Comparison of ENCODE assay signal across 1 cellular context in the genomic region with DNA sequence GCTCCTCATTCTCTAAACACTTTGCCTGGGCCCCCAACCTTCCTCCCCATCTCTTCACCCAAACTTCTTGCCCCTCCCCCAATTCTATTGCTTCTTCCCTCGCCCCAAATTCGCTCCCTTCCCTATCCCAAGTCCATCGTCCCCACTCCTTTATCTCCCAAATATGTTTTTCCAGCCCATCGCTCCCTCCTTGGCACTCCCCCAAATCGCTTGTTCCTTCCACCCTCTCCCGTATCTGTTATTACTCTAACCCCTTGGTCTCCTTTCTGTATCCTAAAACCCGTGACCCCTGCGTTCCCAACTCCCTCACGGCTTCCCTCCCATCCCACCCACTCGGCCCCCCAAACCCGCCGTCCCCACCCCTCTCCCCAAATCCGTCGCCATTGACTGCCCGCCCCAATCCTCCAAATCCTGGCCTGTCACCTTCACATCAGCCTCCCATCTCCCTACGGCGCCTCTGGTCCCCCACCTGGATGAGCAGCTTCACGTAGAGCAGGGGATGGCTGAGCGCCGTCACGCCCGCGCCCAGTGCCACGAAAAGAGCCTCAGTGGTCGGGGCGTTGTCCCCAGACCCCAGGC.
TF ChIP-seq lines count a peak whose summit lies in the region.

No MANE protein-coding gene starts in this region.

TF ChIP-seq in HCT116, 20 proteins besides CTCF, POLR2A, EP300 and RAD21 (continued from another document):
- TF ChIP-seq, protein P1, sequence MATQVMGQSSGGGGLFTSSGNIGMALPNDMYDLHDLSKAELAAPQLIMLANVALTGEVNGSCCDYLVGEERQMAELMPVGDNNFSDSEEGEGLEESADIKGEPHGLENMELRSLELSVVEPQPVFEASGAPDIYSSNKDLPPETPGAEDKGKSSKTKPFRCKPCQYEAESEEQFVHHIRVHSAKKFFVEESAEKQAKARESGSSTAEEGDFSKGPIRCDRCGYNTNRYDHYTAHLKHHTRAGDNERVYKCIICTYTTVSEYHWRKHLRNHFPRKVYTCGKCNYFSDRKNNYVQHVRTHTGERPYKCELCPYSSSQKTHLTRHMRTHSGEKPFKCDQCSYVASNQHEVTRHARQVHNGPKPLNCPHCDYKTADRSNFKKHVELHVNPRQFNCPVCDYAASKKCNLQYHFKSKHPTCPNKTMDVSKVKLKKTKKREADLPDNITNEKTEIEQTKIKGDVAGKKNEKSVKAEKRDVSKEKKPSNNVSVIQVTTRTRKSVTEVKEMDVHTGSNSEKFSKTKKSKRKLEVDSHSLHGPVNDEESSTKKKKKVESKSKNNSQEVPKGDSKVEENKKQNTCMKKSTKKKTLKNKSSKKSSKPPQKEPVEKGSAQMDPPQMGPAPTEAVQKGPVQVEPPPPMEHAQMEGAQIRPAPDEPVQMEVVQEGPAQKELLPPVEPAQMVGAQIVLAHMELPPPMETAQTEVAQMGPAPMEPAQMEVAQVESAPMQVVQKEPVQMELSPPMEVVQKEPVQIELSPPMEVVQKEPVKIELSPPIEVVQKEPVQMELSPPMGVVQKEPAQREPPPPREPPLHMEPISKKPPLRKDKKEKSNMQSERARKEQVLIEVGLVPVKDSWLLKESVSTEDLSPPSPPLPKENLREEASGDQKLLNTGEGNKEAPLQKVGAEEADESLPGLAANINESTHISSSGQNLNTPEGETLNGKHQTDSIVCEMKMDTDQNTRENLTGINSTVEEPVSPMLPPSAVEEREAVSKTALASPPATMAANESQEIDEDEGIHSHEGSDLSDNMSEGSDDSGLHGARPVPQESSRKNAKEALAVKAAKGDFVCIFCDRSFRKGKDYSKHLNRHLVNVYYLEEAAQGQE (IDR thresholded peaks at IDR 0.05; ENCODE audit: low read depth) = no peak
- TF ChIP-seq SP1 (IDR thresholded peaks at IDR 0.05; ENCODE audit: low read depth) = no peak
- TF ChIP-seq CBX3 (IDR thresholded peaks at IDR 0.05; ENCODE audit: low read depth) = no peak
- TF ChIP-seq ATF3 (IDR thresholded peaks at IDR 0.05) = no peak
- TF ChIP-seq CEBPB (IDR thresholded peaks at IDR 0.05; ENCODE audit: low read depth) = no peak
- no peak for TF ChIP-seq EZH2phosphoT487 (IDR thresholded peaks at IDR 0.05; ENCODE audit: borderline replicate concordance)
- TF ChIP-seq MAX (IDR thresholded peaks at IDR 0.05) = no peak
- no peak for TF ChIP-seq YY1 (IDR thresholded peaks at IDR 0.05; ENCODE audit: extremely low read depth, insufficient replicate concordance, low read depth, low read length)
- no peak for TF ChIP-seq TCF7L2 (IDR thresholded peaks at IDR 0.05; ENCODE audit: borderline replicate concordance, extremely low read depth, insufficient read depth, insufficient read length)
- TF ChIP-seq ELF1 (IDR thresholded peaks at IDR 0.05; ENCODE audit: borderline replicate concordance, low read depth) = no peak
- TF ChIP-seq SRF (IDR thresholded peaks at IDR 0.05; ENCODE audit: low read depth) = no peak
TF ChIP-seq in HCT116: peak in this region for 0.
